26 cellular contexts compared by ENCODE assay signal in the genomic region with DNA sequence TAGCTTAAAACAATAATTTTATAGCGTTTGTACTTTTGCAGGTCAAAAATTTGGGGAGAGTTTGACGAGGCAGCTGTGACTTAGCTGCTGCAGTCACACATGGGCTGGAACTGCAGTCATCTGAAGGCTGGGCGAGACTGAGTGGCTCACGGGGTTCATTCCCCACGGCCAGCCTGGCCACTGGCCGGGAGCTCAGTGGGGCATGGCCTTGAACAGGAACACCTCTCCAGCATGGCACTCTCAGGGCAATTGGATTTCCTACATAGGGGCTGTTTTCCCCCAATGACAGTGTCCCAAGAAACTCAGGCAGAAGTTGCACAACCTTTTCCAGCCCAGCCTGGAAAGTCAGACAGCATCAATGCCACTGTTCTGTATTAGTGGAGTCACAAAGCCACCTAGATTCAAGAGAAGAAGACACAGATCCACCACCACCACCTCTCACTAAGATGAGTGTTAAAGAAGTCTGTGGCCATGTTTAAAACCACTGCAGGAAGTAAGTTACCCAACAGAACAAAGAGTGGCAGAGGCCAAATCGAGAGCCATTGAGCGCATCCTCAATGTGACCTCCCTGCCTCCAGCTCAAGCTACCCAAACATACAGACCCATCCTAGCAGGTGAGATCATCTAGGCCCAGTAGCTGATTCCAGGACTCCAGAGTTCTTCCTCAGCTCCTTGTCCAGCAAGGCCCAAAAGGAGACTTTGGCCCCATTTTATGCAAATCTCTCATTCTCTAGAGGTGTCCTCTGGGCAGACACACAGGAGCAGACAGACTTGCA.
"Had no signal": no experiment of that assay in that cellular context is flagged by ENCODE, and none has a peak within 500 bp of the region (broad histone marks: within the 10 kb centered on the region; RNA-seq: fewer than 3 reads in every experiment).

No MANE protein-coding gene starts in this region.

- H3K4me2 ChIP-seq: PC-9 had no signal

- H3K4me1 ChIP-seq: breast epithelium had no signal

- H3K36me3 Mint-ChIP-seq: activated naive CD4-positive, alpha-beta T cell treated with anti-CD3 and anti-CD28 coated beads, Interleukin-2, amount 50 U/mL, for 24 hours; WTC11 had no signal

- DNase-seq: activated CD4-positive, alpha-beta T cell treated with anti-CD3 and anti-CD28 coated beads for 48 hours; activated CD4-positive, alpha-beta T cell treated with anti-CD3 and anti-CD28 coated beads, Interleukin-2, amount 50 U/mL, for 4 hours; activated CD4-positive, CD25-positive, alpha-beta regulatory T cell treated with anti-CD3 and anti-CD28 coated beads, Interleukin-2, amount 50 U/mL, for 72 hours; activated CD8-positive, alpha-beta memory T cell treated with anti-CD3 and anti-CD28 coated beads, Interleukin-2, amount 50 U/mL, for 48 hours; activated CD8-positive, alpha-beta T cell treated with anti-CD3 and anti-CD28 coated beads, Interleukin-2, amount 10 ng/mL, durations not matched to agents 7 days and 5 days; activated effector memory CD4-positive, alpha-beta T cell treated with Interleukin-2 at 50 U/mL for 16 hours; activated naive CD4-positive, alpha-beta T cell; activated T-cell treated with anti-CD3 and anti-CD28 coated beads, Interleukin-2, amount 50 U/mL, for 1 hour; aorta; Kasumi-1; NCI-H1092 treated with DMSO at 0.1 percent for 48 hours; NCI-H1417 treated with DMSO at 0.1 percent for 48 hours; NCI-H1694; NCI-H2029 treated with DMSO at 0.1 percent for 48 hours; NCI-H345; NCI-H510A; NCI-H526 treated with DMSO at 0.1 percent for 48 hours; NCI-H82; NK-92 treated with Interleukin-12 subunit alpha and Interleukin-12 subunit beta, amount 100 ng/mL, for 24 hours; PC-9; SHP77 treated with DMSO at 0.1 percent for 48 hours had no signal

- H3K9me3 Mint-ChIP-seq: activated naive CD4-positive, alpha-beta T cell treated with anti-CD3 and anti-CD28 coated beads, Interleukin-2, amount 50 U/mL, for 24 hours; T-helper 1 cell treated with Interleukin-12 subunit alpha and Interleukin-12 subunit beta and Interleukin-4 antibody, amounts not matched to agents 30 μg/mL and 1 μg/mL, for 36 hours; WTC11 had no signal

- H3K4me1 Mint-ChIP-seq: activated naive CD4-positive, alpha-beta T cell treated with anti-CD3 and anti-CD28 coated beads, Interleukin-2, amount 50 U/mL, for 24 hours; WTC11 had no signal

- ATAC-seq: activated CD8-positive, alpha-beta T cell treated with anti-CD3 and anti-CD28 coated beads, Interleukin-2, amount 10 ng/mL, durations not matched to agents 7 days and 5 days; K562; WTC11 had no signal

- H3K9me3 ChIP-seq: breast epithelium had no signal

- H3K36me3 ChIP-seq: breast epithelium had no signal

- H3K4me3 ChIP-seq: breast epithelium, K562, PC-9 had no signal

- H3K4me3 Mint-ChIP-seq: activated CD8-positive, alpha-beta T cell treated with anti-CD3 and anti-CD28 coated beads, Interleukin-2, amount 10 ng/mL, durations not matched to agents 7 days and 5 days; activated naive CD4-positive, alpha-beta T cell treated with anti-CD3 and anti-CD28 coated beads, Interleukin-2, amount 50 U/mL, for 24 hours; T-helper 1 cell treated with Interleukin-12 subunit alpha and Interleukin-12 subunit beta and Interleukin-4 antibody, amounts not matched to agents 30 μg/mL and 1 μg/mL, for 36 hours; WTC11 had no signal

- H3K27ac ChIP-seq: breast epithelium, PC-9 had no signal

- FAIRE-seq: K562 had no signal

- H3K27ac Mint-ChIP-seq: activated CD8-positive, alpha-beta T cell treated with anti-CD3 and anti-CD28 coated beads, Interleukin-2, amount 10 ng/mL, durations not matched to agents 7 days and 5 days; activated naive CD4-positive, alpha-beta T cell treated with anti-CD3 and anti-CD28 coated beads, Interleukin-2, amount 50 U/mL, for 24 hours; T-helper 1 cell treated with Interleukin-12 subunit alpha and Interleukin-12 subunit beta and Interleukin-4 antibody, amounts not matched to agents 30 μg/mL and 1 μg/mL, for 36 hours; WTC11 had no signal

- H2AFZ ChIP-seq: PC-9 had no signal
